ENCODE assay signal across 12 cellular contexts in genomic region chr15:95734422-95735316, GRCh38.
DNase-seq lines count a peak whose midpoint lies in the region; ATAC-seq, FAIRE-seq and TF ChIP-seq lines count a peak whose summit lies in the region.
"Had no signal": no experiment of that assay in that cellular context is flagged by ENCODE, and none has a peak within 500 bp of the region (broad histone marks: within the 10 kb centered on the region; RNA-seq: fewer than 3 reads in every experiment).

No MANE protein-coding gene starts in this region.

- ATAC-seq in naive thymus-derived CD8-positive, alpha-beta T cell = peak in 1 of 2 donors; percentile 32
- ATAC-seq in HG02759 (IDR thresholded peaks at IDR 0.05; ENCODE audit: unreplicated experiment) = no peak

- TF ChIP-seq CTCF in astrocyte of the cerebellum (IDR thresholded peaks at IDR 0.05; ENCODE audit: low read depth, low read length, missing control alignments) = no peak

- peak overlapping the region; percentile 60 to 92 (median 86) for H3K27ac Mint-ChIP-seq in naive thymus-derived CD8-positive, alpha-beta T cell
- H3K27ac Mint-ChIP-seq: H9 had no signal

- H3K4me1 Mint-ChIP-seq in naive thymus-derived CD8-positive, alpha-beta T cell = peaks cover 21 to 36% (median 33%) of the 10 kb centered on the region in 4 donors
- H3K4me1 Mint-ChIP-seq: H9 had no signal

- peak overlapping the region; percentile 16 to 75 (median 65) for H3K4me3 Mint-ChIP-seq in naive thymus-derived CD8-positive, alpha-beta T cell
- H3K4me3 Mint-ChIP-seq: H9 had no signal

- POLR2A ChIA-PET in naive thymus-derived CD8-positive, alpha-beta T cell (lab: Charles Lee) = no interaction called here

- in situ Hi-C loops in astrocyte of the cerebellum (cut with HindIII; ENCODE audit: low sequenced_read_pairs) = no loop called here

- peaks cover 0 to 7% (median 4%) of the 10 kb centered on the region in 3 donors for H3K36me3 Mint-ChIP-seq in naive thymus-derived CD8-positive, alpha-beta T cell

- peak; percentile 26 for DNase-seq in NCI-H2196 (lab: John Stamatoyannopoulos, UW; ENCODE audit: unreplicated experiment)
- no peak for DNase-seq in NCI-H2196 treated with DMSO at 0.1 percent for 48 hours (lab: John Stamatoyannopoulos, UW; ENCODE audit: unreplicated experiment)
- peak; percentile 59 for DNase-seq in NCI-H2029 treated with DMSO at 0.1 percent for 48 hours (lab: John Stamatoyannopoulos, UW)
- DNase-seq in astrocyte of the cerebellum (ENCODE audit: low read depth) = peak; percentile 76
- DNase-seq in naive thymus-derived CD8-positive, alpha-beta T cell = no peak
- DNase-seq in RCC 7860 (ENCODE audit: low spot score) = no peak
- no peak for DNase-seq in NCI-H524 (lab: John Stamatoyannopoulos, UW)
- DNase-seq: H9, NCI-H1105 had no signal

- H3K9me3 Mint-ChIP-seq in naive thymus-derived CD8-positive, alpha-beta T cell = peaks cover 0 to 30% (median 2%) of the 10 kb centered on the region in 9 donors

- FAIRE-seq in RCC 7860 (lab: Jason Lieb, UNC) = no peak
- FAIRE-seq: A204.1, TTC549 had no signal

- peaks cover 0 to 11% (median 0%) of the 10 kb centered on the region in 5 donors for H3K27me3 Mint-ChIP-seq in naive thymus-derived CD8-positive, alpha-beta T cell

- no peak overlapping the region for H3K4me3 ChIP-seq in astrocyte of the cerebellum (ENCODE audit: low read depth, low read length)

Comparison
In these comparisons a context has a peak if more than half of its experiments do, and no peak if none do; other contexts are left out.
1. DNase-seq: peak in NCI-H2196 (single experiment), NCI-H2029 treated with DMSO at 0.1 percent for 48 hours (single experiment) and astrocyte of the cerebellum (single experiment); none in NCI-H2196 treated with DMSO at 0.1 percent for 48 hours (single experiment), naive thymus-derived CD8-positive, alpha-beta T cell (0 of 10), RCC 7860 (single experiment) and NCI-H524 (0 of 2).